ENCODE assay signal across 9 cellular contexts in genomic region chr19:18320865-18321728, GRCh38. TPM values are rescaled to one million over a fixed set of nuclear protein-coding genes. Genes with fewer than 3 reads are reported as not detected.
DNase-seq lines count a peak whose midpoint lies in the region; ATAC-seq and TF ChIP-seq lines count a peak whose summit lies in the region.
"Had no signal": no experiment of that assay in that cellular context is flagged by ENCODE, and none has a peak within 500 bp of the region (broad histone marks: within the 10 kb centered on the region; RNA-seq: fewer than 3 reads in every experiment).

No MANE protein-coding gene starts in this region.

- peak overlapping the region; percentile 12 for H2BK15ac ChIP-seq in mesenchymal stem cell (ENCODE audit: low read depth, poor library complexity, severe bottlenecking)

- no peaks in the 10 kb centered on the region for H3K9me3 ChIP-seq in right atrium auricular region
- H3K9me3 ChIP-seq in mesenchymal stem cell (ENCODE audit: control insufficient read depth, low read length): no peaks in the 10 kb centered on the region
- no peaks in the 10 kb centered on the region for H3K9me3 ChIP-seq in upper lobe of right lung

- H3K4me1 ChIP-seq in right atrium auricular region (peaks cover 0 to 60% of the 10 kb centered on the region in 2 donors), mesenchymal stem cell (ENCODE audit: control insufficient read depth, insufficient read depth, low read depth, low read length) (peaks cover 13% of the 10 kb centered on the region), upper lobe of right lung (peaks cover 58% of the 10 kb centered on the region)

- H3K14ac ChIP-seq in mesenchymal stem cell (ENCODE audit: low read length in 2 of 2): no peak overlapping the region

- no peak overlapping the region for H2BK5ac ChIP-seq in mesenchymal stem cell (ENCODE audit: low read depth, low read length, poor library complexity, severe bottlenecking)

- H3K4me3 ChIP-seq in right atrium auricular region (no peak overlapping the region), mesenchymal stem cell (ENCODE audit: insufficient read depth in 1 of 2, low read depth in 1 of 2, low read length in 2 of 2) (peak overlapping the region in 1 of 2 experiments; percentile 80), upper lobe of right lung (no peak overlapping the region)

- peak overlapping the region; percentile 93 for H3K27ac Mint-ChIP-seq in activated naive CD8-positive, alpha-beta T cell treated with anti-CD3 and anti-CD28 coated beads, Interleukin-2, amount 50 U/mL, for 24 hours

- H3K36me3 ChIP-seq in right atrium auricular region: no peaks in the 10 kb centered on the region
- peaks cover 9 to 13% of the 10 kb centered on the region in 2 experiments for H3K36me3 ChIP-seq in mesenchymal stem cell (ENCODE audit: control insufficient read depth in 1 of 2, insufficient read depth in 2 of 2, low read depth in 1 of 2, low read length in 2 of 2)
- H3K36me3 ChIP-seq in upper lobe of right lung: no peaks in the 10 kb centered on the region

- H4K91ac ChIP-seq in mesenchymal stem cell (ENCODE audit: low read length): peak overlapping the region; percentile 62

- H3K18ac ChIP-seq in mesenchymal stem cell (ENCODE audit: low read depth in 1 of 2, low read length in 2 of 2): no peak overlapping the region

- H2BK12ac ChIP-seq in mesenchymal stem cell (ENCODE audit: low read length in 2 of 2): peak overlapping the region; percentile 65 to 72

- H2AK5ac ChIP-seq in mesenchymal stem cell (ENCODE audit: low read length, severe bottlenecking): peak overlapping the region; percentile 93

- peak overlapping the region; percentile 82 to 95 for H3K27ac ChIP-seq in right atrium auricular region
- H3K27ac ChIP-seq in mesenchymal stem cell (ENCODE audit: low read length, poor library complexity, severe bottlenecking): no peak overlapping the region
- H3K27ac ChIP-seq in upper lobe of right lung: peak overlapping the region; percentile 87

- no peaks in the 10 kb centered on the region for H3K9me3 Mint-ChIP-seq in activated naive CD8-positive, alpha-beta T cell treated with anti-CD3 and anti-CD28 coated beads, Interleukin-2, amount 50 U/mL, for 24 hours

- H3K79me1 ChIP-seq in mesenchymal stem cell (replicated peaks; ENCODE audit: low read length, poor library complexity, severe bottlenecking): peaks cover 16% of the 10 kb centered on the region

- H3K27me3 ChIP-seq in right atrium auricular region (no peaks in the 10 kb centered on the region), mesenchymal stem cell (ENCODE audit: control insufficient read depth in 1 of 2, insufficient read depth in 1 of 2, low read length in 2 of 2) (no peaks in the 10 kb centered on the region), upper lobe of right lung (no peaks in the 10 kb centered on the region)

- DNase-seq in right atrium auricular region (ENCODE audit: low spot score) (no peak), left ventricle myocardium superior (no peak), mesenchymal stem cell (no peak), upper lobe of right lung (no peak), medulla oblongata (ENCODE audit: extremely low spot score) (no peak), NCI-H146 treated with DMSO at 0.1 percent for 48 hours (lab: John Stamatoyannopoulos, UW; ENCODE audit: unreplicated experiment) (no peak)
- DNase-seq in activated naive CD8-positive, alpha-beta T cell treated with anti-CD3 and anti-CD28 coated beads, Interleukin-2, amount 50 U/mL, for 24 hours: no peak
- DNase-seq: activated CD4-positive, alpha-beta T cell treated with anti-CD3 and anti-CD28 coated beads, Interleukin-2, amount 50 U/mL, for 1 hour had no signal

- peak overlapping the region; percentile 94 for H3K4me2 ChIP-seq in mesenchymal stem cell (ENCODE audit: low read length, poor library complexity, severe bottlenecking)

- no peak overlapping the region for H2AFZ ChIP-seq in mesenchymal stem cell (ENCODE audit: low read depth, low read length)

- H3K23ac ChIP-seq in mesenchymal stem cell (ENCODE audit: low read length in 2 of 2): no peak overlapping the region

- intact Hi-C loops in left ventricle myocardium superior (cut with micrococcal nuclease) (loop anchor here (10.0 kb wide), 1 partner anchor 116 kb away; the partner anchor contains the start of gene RAB3A), upper lobe of right lung (cut with DNase I) (loop anchor here (5.0 kb wide), 1 partner anchor 39 kb away; the partner anchor contains the start of gene JUND)

- H2BK120ac ChIP-seq in mesenchymal stem cell (ENCODE audit: low read depth, low read length): peak overlapping the region; percentile 27

- peaks cover 70% of the 10 kb centered on the region for H3K4me1 Mint-ChIP-seq in activated naive CD8-positive, alpha-beta T cell treated with anti-CD3 and anti-CD28 coated beads, Interleukin-2, amount 50 U/mL, for 24 hours

- H3K9ac ChIP-seq in mesenchymal stem cell (ENCODE audit: low read length): peak overlapping the region; percentile 96

- ATAC-seq in left ventricle myocardium superior (no peak), upper lobe of right lung (peak; percentile 3), GM21526 (IDR thresholded peaks at IDR 0.05; ENCODE audit: low FRiP score, unreplicated experiment) (no peak)
- ATAC-seq in activated naive CD8-positive, alpha-beta T cell treated with anti-CD3 and anti-CD28 coated beads, Interleukin-2, amount 50 U/mL, for 24 hours: no peak

- H3K4me3 Mint-ChIP-seq in activated naive CD8-positive, alpha-beta T cell treated with anti-CD3 and anti-CD28 coated beads, Interleukin-2, amount 50 U/mL, for 24 hours: peak overlapping the region; percentile 89

- TF ChIP-seq CTCF in right atrium auricular region (IDR thresholded peaks at IDR 0.05) (no peak), upper lobe of right lung (IDR thresholded peaks at IDR 0.05) (no peak)

- H3K36me3 Mint-ChIP-seq in activated naive CD8-positive, alpha-beta T cell treated with anti-CD3 and anti-CD28 coated beads, Interleukin-2, amount 50 U/mL, for 24 hours (ENCODE audit: low read depth): peaks cover 38% of the 10 kb centered on the region

- peak overlapping the region in 1 of 2 experiments; percentile 24 for H3K4ac ChIP-seq in mesenchymal stem cell (ENCODE audit: low read depth in 1 of 2, low read length in 2 of 2)

- H3K27me3 Mint-ChIP-seq in activated naive CD8-positive, alpha-beta T cell treated with anti-CD3 and anti-CD28 coated beads, Interleukin-2, amount 50 U/mL, for 24 hours: no peaks in the 10 kb centered on the region

- 76% methylated on average over 14 of the region's 14 CpGs for WGBS in mesenchymal stem cell

- peak overlapping the region; percentile 68 for H4K8ac ChIP-seq in mesenchymal stem cell (ENCODE audit: low read length)

RNA-seq across cellular contexts. Expression of gene LSM4, which starts 1.8 kb away (rescaled TPM):
- total RNA-seq in right atrium auricular region (10 to 100 TPM; 68.5 to 97.3 TPM), left ventricle myocardium superior (98.0 TPM), upper lobe of right lung (76.9 TPM)
- 97.6 TPM for polyA plus RNA-seq in mesenchymal stem cell (2013, experiment 1 of 2)
- 98.6 TPM for polyA plus RNA-seq in mesenchymal stem cell (2013, experiment 2 of 2)

RNA-seq across cellular contexts. Expression of gene PGPEP1, which starts 19.3 kb away (rescaled TPM):
- total RNA-seq in right atrium auricular region (10 to 100 TPM; 16.4 to 20.6 TPM), left ventricle myocardium superior (41.2 TPM), upper lobe of right lung (40.8 TPM)
- polyA plus RNA-seq in mesenchymal stem cell (2013, experiment 1 of 2): 69.3 TPM
- polyA plus RNA-seq in mesenchymal stem cell (2013, experiment 2 of 2): 64.4 TPM

RNA-seq across cellular contexts. Expression of gene JUND, which starts 39.7 kb away (rescaled TPM):
- total RNA-seq in right atrium auricular region (100 to 1,000 TPM; 240 to 420 TPM), left ventricle myocardium superior (89.2 TPM), upper lobe of right lung (204 TPM)
- polyA plus RNA-seq in mesenchymal stem cell (2013, experiment 1 of 2): 173 TPM
- polyA plus RNA-seq in mesenchymal stem cell (2013, experiment 2 of 2): 178 TPM

RNA-seq across cellular contexts. Expression of gene IQCN, which starts 46.8 kb away (rescaled TPM):
- total RNA-seq in right atrium auricular region: 1 to 10 TPM in 1 of 2 donors, under 1 TPM in 1; 0.52 to 1.5 TPM
- total RNA-seq in left ventricle myocardium superior: 0.57 TPM
- polyA plus RNA-seq in mesenchymal stem cell (2013, experiment 1 of 2): 0.30 TPM
- polyA plus RNA-seq in mesenchymal stem cell (2013, experiment 2 of 2): 0.33 TPM
- total RNA-seq in upper lobe of right lung: 4.9 TPM
